Comparison of ENCODE assay signal across 31 cellular contexts in genomic region chr9:98892296-98892695, GRCh38.
"Had no signal": no experiment of that assay in that cellular context is flagged by ENCODE, and none has a peak within 500 bp of the region (broad histone marks: within the 10 kb centered on the region; RNA-seq: fewer than 3 reads in every experiment).

No MANE protein-coding gene starts in this region.

- FAIRE-seq: colon had no signal

- H3K36me3 Mint-ChIP-seq: activated naive CD4-positive, alpha-beta T cell treated with anti-CD3 and anti-CD28 coated beads, Interleukin-2, amount 50 U/mL, for 72 hours; brain had no signal

- H3K36me3 ChIP-seq: SJCRH30 had no signal

- H3K27ac Mint-ChIP-seq: activated CD8-positive, alpha-beta T cell treated with anti-CD3 and anti-CD28 coated beads, Interleukin-2, amount 10 ng/mL, durations not matched to agents 7 days and 5 days; activated naive CD4-positive, alpha-beta T cell treated with anti-CD3 and anti-CD28 coated beads, Interleukin-2, amount 50 U/mL, for 72 hours; activated naive CD8-positive, alpha-beta T cell treated with anti-CD3 and anti-CD28 coated beads, Interleukin-2, amount 50 U/mL, for 24 hours; activated T-cell treated with anti-CD3 and anti-CD28 coated beads, Interleukin-2, amount 50 U/mL, for 24 hours; activated T-helper 1 cell treated with anti-CD3 and anti-CD28 coated beads, Interleukin-12 subunit alpha, Interleukin-12 subunit beta, Interleukin-2, Interleukin-4 antibody, amounts not matched to agents 30 ng/mL and 10 ng/mL and 1 ng/mL, durations not matched to agents 14 hours and 24 hours and 36 hours; T-helper 1 cell treated with Interleukin-12 subunit alpha and Interleukin-12 subunit beta and Interleukin-4 antibody, amounts not matched to agents 30 μg/mL and 1 μg/mL, for 36 hours had no signal

- H3K4me1 Mint-ChIP-seq: central memory CD8-positive, alpha-beta T cell had no signal

- H3K9me3 Mint-ChIP-seq: activated T-helper 1 cell treated with anti-CD3 and anti-CD28 coated beads, Interleukin-12 subunit alpha, Interleukin-12 subunit beta, Interleukin-2, Interleukin-4 antibody, amounts not matched to agents 30 ng/mL and 10 ng/mL and 1 ng/mL, durations not matched to agents 14 hours and 24 hours and 36 hours; central memory CD8-positive, alpha-beta T cell; T-helper 1 cell treated with Interleukin-12 subunit alpha and Interleukin-12 subunit beta and Interleukin-4 antibody, amounts not matched to agents 30 μg/mL and 1 μg/mL, for 36 hours had no signal

- H3K4me3 ChIP-seq: SJCRH30 had no signal

- DNase-seq: activated CD4-positive, alpha-beta T cell treated with anti-CD3 and anti-CD28 coated beads for 4 hours; activated CD4-positive, alpha-beta T cell treated with anti-CD3 and anti-CD28 coated beads, Interleukin-2, amount 50 U/mL, for 4 hours; activated CD8-positive, alpha-beta memory T cell treated with anti-CD3 and anti-CD28 coated beads, Interleukin-2, amount 50 U/mL, for 48 hours; activated CD8-positive, alpha-beta T cell treated with anti-CD3 and anti-CD28 coated beads, Interleukin-2, amount 10 ng/mL, durations not matched to agents 7 days and 5 days; activated effector memory CD4-positive, alpha-beta T cell treated with Interleukin-2 at 50 U/mL for 16 hours; activated naive CD4-positive, alpha-beta T cell treated with Interleukin-2 at 50 U/mL for 16 hours; activated naive CD8-positive, alpha-beta T cell treated with anti-CD3 and anti-CD28 coated beads, Interleukin-2, amount 50 U/mL, for 24 hours; activated T-cell treated with anti-CD3 and anti-CD28 coated beads, Interleukin-2, amount 50 U/mL, for 24 hours; KG1; NCI-H1048; NCI-H146; NCI-H187 treated with DMSO at 0.1 percent for 48 hours; NCI-H2107; NCI-H2171 treated with DMSO at 0.1 percent for 48 hours; NCI-H345; NCI-H510A; NCI-H526 treated with DMSO at 0.1 percent for 48 hours; NCI-H82; OCI-M1; RPMI8226; SJCRH30 had no signal

- H3K27me3 ChIP-seq: SJCRH30 had no signal

- H3K4me3 Mint-ChIP-seq: activated CD8-positive, alpha-beta T cell treated with anti-CD3 and anti-CD28 coated beads, Interleukin-2, amount 10 ng/mL, durations not matched to agents 7 days and 5 days; activated naive CD8-positive, alpha-beta T cell treated with anti-CD3 and anti-CD28 coated beads, Interleukin-2, amount 50 U/mL, for 24 hours; activated T-cell treated with anti-CD3 and anti-CD28 coated beads, Interleukin-2, amount 50 U/mL, for 24 hours; activated T-helper 1 cell treated with anti-CD3 and anti-CD28 coated beads, Interleukin-12 subunit alpha, Interleukin-12 subunit beta, Interleukin-2, Interleukin-4 antibody, amounts not matched to agents 30 ng/mL and 10 ng/mL and 1 ng/mL, durations not matched to agents 14 hours and 24 hours and 36 hours; brain; central memory CD8-positive, alpha-beta T cell; T-helper 1 cell treated with Interleukin-12 subunit alpha and Interleukin-12 subunit beta and Interleukin-4 antibody, amounts not matched to agents 30 μg/mL and 1 μg/mL, for 36 hours had no signal

- H3K27ac ChIP-seq: SJCRH30 had no signal

- ATAC-seq: activated CD4-positive, CD25-positive, alpha-beta regulatory T cell treated with anti-CD3 and anti-CD28 coated beads, Interleukin-2, amount 50 U/mL, for 24 hours; activated CD8-positive, alpha-beta T cell treated with anti-CD3 and anti-CD28 coated beads, Interleukin-2, amount 10 ng/mL, durations not matched to agents 7 days and 5 days; activated naive CD8-positive, alpha-beta T cell treated with anti-CD3 and anti-CD28 coated beads, Interleukin-2, amount 50 U/mL, for 24 hours; Panc1; Right ventricle myocardium inferior; SK-N-SH treated with all-trans-retinoic acid at 6 μM for 48 hours had no signal
